Comparison of ENCODE assay signal across 13 cellular contexts in the genomic region with DNA sequence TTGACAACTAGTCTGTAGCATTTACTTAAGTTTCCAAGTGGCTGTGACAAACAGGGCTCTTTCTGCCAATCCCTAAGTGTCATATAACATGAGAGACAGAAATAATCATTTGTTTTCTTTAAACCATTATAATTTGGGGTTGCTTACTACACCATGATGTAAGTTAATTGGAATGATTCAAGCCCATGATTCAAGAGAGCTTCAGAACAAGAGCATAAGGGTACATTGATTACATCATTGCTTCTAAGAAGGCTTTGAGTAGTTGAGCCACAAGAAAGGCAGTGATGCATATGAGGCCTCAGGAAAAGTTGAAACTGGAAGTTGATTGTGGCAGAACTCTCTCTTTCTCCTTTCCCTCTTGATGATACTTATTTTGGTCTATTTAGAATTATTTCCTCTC.
A peak's percentile ranks its signal among the peaks of the same experiment; 100 is the strongest.
DNase-seq lines count a peak whose midpoint lies in the region; ATAC-seq and TF ChIP-seq lines count a peak whose summit lies in the region.
"Had no signal": no experiment of that assay in that cellular context is flagged by ENCODE, and none has a peak within 500 bp of the region (broad histone marks: within the 10 kb centered on the region; RNA-seq: fewer than 3 reads in every experiment).

No MANE protein-coding gene starts in this region.

- H3K27ac ChIP-seq in AG04450 (ENCODE audit: low read depth, low read length), result no peak overlapping the region
- H3K27ac ChIP-seq: vagina had no signal

- H3K4me3 ChIP-seq in AG04450 (ENCODE audit: low read depth, low read length), result no peak overlapping the region
- no peak overlapping the region for H3K4me3 ChIP-seq in foreskin fibroblast (ENCODE audit: low read depth in 1 of 2, low read length in 2 of 2)
- H3K4me3 ChIP-seq: vagina had no signal

- TF ChIP-seq CTCF in AG04450 (IDR thresholded peaks at IDR 0.05; ENCODE audit: low read depth, low read length) (no peak), foreskin fibroblast (IDR thresholded peaks at IDR 0.05; ENCODE audit: low read depth, low read length) (no peak)

- DNase-seq in AG04450 (ENCODE audit: low read depth, low spot score), result peak; percentile 11
- DNase-seq in H4 (ENCODE audit: low spot score), result peak; percentile 20
- peak; percentile 67 for DNase-seq in amniotic epithelial cell (ENCODE audit: low read depth)
- DNase-seq in foreskin fibroblast, result peak; percentile 71 to 85
- DNase-seq in COLO829 (ENCODE audit: low spot score), result no peak
- DNase-seq in OCI-M1 (lab: John Stamatoyannopoulos, UW), result no peak
- no peak for DNase-seq in mesenteric fat pad (ENCODE audit: low spot score)
- DNase-seq: activated effector memory CD4-positive, alpha-beta T cell treated with Interleukin-2 at 50 U/mL for 16 hours; aorta; NCI-H187 treated with DMSO at 0.1 percent for 48 hours; NCI-H526 treated with DMSO at 0.1 percent for 48 hours had no signal

- H3K27me3 ChIP-seq in AG04450 (ENCODE audit: control insufficient read depth, insufficient read depth, low read length), result no peaks in the 10 kb centered on the region
- H3K27me3 ChIP-seq: vagina had no signal

- CTCF ChIA-PET in AG04450 (lab: Charles Lee), result interaction anchor here (0.9 kb wide), 1 partner anchor 434 kb away, joined by 4 read pairs; no protein-coding TSS in a partner anchor

- ATAC-seq in HG03469 (IDR thresholded peaks at IDR 0.05; ENCODE audit: unreplicated experiment), result no peak

- no peaks in the 10 kb centered on the region for H3K9me3 ChIP-seq in AG04450 (ENCODE audit: control insufficient read depth, insufficient read depth, low read length)
- H3K9me3 ChIP-seq: vagina had no signal

- POLR2A ChIA-PET in AG04450 (lab: Yijun Ruan, JAX), result no interaction called here

Comparison
In these comparisons a context has a peak if more than half of its experiments do, and no peak if none do; other contexts are left out.
1. DNase-seq: peak in AG04450 (single experiment), H4 (single experiment), amniotic epithelial cell (single experiment) and foreskin fibroblast (2 of 2); none in COLO829 (single experiment), OCI-M1 (single experiment) and mesenteric fat pad (single experiment).